In the genomic region with DNA sequence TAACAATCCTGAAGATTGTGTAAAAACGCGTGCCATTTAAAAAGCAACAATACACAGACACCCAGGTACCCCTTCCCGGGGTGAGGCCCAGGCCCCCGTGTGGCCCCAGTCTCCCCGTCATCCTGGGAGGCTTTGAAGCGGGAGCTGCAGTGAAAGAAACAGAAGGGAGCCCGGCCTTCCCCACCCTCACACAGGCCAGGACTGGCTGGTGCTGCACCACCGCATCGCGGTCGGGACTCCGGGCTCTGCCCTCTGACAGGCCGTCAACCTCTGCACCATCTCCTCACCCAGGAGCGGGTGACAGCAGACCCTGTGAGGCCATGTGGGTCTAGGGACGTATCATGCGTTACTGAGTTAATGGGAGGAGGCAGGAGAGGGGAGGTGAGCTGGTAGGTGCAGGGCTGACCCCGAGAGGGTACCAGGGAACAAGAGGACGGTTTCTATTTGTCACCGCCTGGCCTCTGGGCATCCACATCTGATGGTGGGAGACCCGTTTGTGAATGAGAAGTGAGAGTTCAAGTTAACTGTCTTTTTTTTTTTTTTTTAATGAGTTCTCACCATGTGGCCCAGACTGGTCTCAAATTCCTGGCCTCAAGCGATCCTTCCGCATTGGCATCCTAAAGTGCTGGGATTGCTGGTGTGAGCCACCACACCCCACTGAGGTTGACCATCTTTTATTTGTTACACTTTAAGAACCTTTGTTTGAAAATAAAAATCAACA, we compare ENCODE assay signal across 26 cellular contexts. TPM values are rescaled to one million over a fixed set of nuclear protein-coding genes. Genes with fewer than 3 reads are reported as not detected.
"Had no signal": no experiment of that assay in that cellular context is flagged by ENCODE, and none has a peak within 500 bp of the region (broad histone marks: within the 10 kb centered on the region; RNA-seq: fewer than 3 reads in every experiment).

No MANE protein-coding gene starts in this region.

- DNase-seq: central memory CD4-positive, alpha-beta T cell; cortex of kidney; dorsolateral prefrontal cortex; effector CD8-positive, alpha-beta T cell; gastrocnemius medialis; heart right ventricle; kidney glomerular epithelial cell; mammary epithelial cell; occipital lobe; pancreas; stimulated activated CD4-positive, alpha-beta T cell treated with anti-CD3 and anti-CD28 coated beads, Interleukin-12 subunit alpha, Interleukin-12 subunit beta, amount 100 ng/mL, for 4 hours; stimulated activated naive CD8-positive, alpha-beta T cell treated with anti-CD3 and anti-CD28 coated beads, Interleukin-15, Interleukin-2, amounts not matched to agents 100 U/mL and 50 U/mL, for 24 hours had no signal

- H3K36me3 ChIP-seq: prostate gland had no signal

- H3K4me1 Mint-ChIP-seq: mesothelial cell of epicardium had no signal

- H3K9me3 Mint-ChIP-seq: mesothelial cell of epicardium; natural killer cell treated with Interleukin-12 subunit alpha and Interleukin-12 subunit beta and Interleukin-15 and Interleukin-18, amount 100 ng/mL, for 72 hours; type B pancreatic cell had no signal

- H3K4me1 ChIP-seq: gastrocnemius medialis, heart right ventricle, pancreas, prostate gland, suprapubic skin, thyroid gland had no signal

- H3K4me3 ChIP-seq: dorsolateral prefrontal cortex, gastrocnemius medialis, heart right ventricle, pancreas, prostate gland, suprapubic skin, thyroid gland had no signal

- H3K27ac Mint-ChIP-seq: mesothelial cell of epicardium; natural killer cell treated with Interleukin-12 subunit alpha and Interleukin-12 subunit beta and Interleukin-15 and Interleukin-18, amount 100 ng/mL, for 72 hours; type B pancreatic cell had no signal

- H3K27ac ChIP-seq: dorsolateral prefrontal cortex, gastrocnemius medialis, heart right ventricle, pancreas, prostate gland, suprapubic skin, thyroid gland had no signal

- H3K27me3 ChIP-seq: dorsolateral prefrontal cortex, gastrocnemius medialis, heart right ventricle, pancreas, suprapubic skin, thyroid gland had no signal

- ATAC-seq: gastrocnemius medialis; natural killer cell treated with Interleukin-12 subunit alpha and Interleukin-12 subunit beta and Interleukin-15 and Interleukin-18, amount 100 ng/mL, for 72 hours; pancreas; sciatic nerve; stimulated activated naive CD8-positive, alpha-beta T cell treated with anti-CD3 and anti-CD28 coated beads, Interleukin-15, Interleukin-2, amounts not matched to agents 100 U/mL and 50 U/mL, for 24 hours had no signal

- FAIRE-seq: pancreas, urothelium cell line had no signal

- H3K4me3 Mint-ChIP-seq: mesothelial cell of epicardium; natural killer cell treated with Interleukin-12 subunit alpha and Interleukin-12 subunit beta and Interleukin-15 and Interleukin-18, amount 100 ng/mL, for 72 hours; type B pancreatic cell had no signal

- H3K27me3 Mint-ChIP-seq: natural killer cell treated with Interleukin-12 subunit alpha and Interleukin-12 subunit beta and Interleukin-15 and Interleukin-18, amount 100 ng/mL, for 72 hours; type B pancreatic cell had no signal

RNA-seq across cellular contexts. Expression of gene TMEM271, which starts 49.7 kb away (rescaled TPM):
- total RNA-seq: chondrocyte; gastrocnemius medialis; heart right ventricle; liver; mammary epithelial cell; mesothelial cell of epicardium; mucosa of gallbladder; myocyte; natural killer cell treated with Interleukin-12 subunit alpha and Interleukin-12 subunit beta and Interleukin-15 and Interleukin-18, amount 100 ng/mL, for 72 hours; renal cortical epithelial cell; sciatic nerve; skeletal muscle tissue; thyroid gland had no signal
- polyA plus RNA-seq: heart right ventricle, liver, mammary epithelial cell had no signal
